ENCODE assay signal across 1 cellular context in the genomic region with DNA sequence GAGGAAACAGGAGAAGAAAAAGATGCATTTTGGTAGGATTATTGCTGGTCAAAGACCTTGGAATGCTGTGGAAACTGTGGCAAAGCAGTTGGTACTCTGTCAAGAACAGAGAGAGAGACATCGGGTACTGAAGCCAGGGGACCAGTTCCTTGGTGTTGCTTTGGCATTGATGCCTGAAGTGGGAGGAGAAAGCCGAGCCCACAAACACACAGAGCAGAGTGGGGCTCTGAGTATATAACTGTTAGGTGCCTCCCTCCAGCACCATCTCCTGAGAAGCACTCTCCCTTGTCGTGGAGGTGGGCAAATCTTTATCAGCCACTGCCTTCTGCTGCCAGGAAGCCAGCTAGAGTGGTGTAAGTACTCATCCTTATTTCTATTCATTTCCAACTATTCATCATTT.
TF ChIP-seq lines count a peak whose summit lies in the region.

Gene SLC14A1, plus strand, starts transcription at position 261 of the 400 bp plus-strand sequence. CDS start 6,140 bp downstream, outside the sequence.

TF ChIP-seq in H1, 55 proteins besides CTCF, POLR2A, EP300 and RAD21 (continued from another document):
- TF ChIP-seq, protein P1, sequence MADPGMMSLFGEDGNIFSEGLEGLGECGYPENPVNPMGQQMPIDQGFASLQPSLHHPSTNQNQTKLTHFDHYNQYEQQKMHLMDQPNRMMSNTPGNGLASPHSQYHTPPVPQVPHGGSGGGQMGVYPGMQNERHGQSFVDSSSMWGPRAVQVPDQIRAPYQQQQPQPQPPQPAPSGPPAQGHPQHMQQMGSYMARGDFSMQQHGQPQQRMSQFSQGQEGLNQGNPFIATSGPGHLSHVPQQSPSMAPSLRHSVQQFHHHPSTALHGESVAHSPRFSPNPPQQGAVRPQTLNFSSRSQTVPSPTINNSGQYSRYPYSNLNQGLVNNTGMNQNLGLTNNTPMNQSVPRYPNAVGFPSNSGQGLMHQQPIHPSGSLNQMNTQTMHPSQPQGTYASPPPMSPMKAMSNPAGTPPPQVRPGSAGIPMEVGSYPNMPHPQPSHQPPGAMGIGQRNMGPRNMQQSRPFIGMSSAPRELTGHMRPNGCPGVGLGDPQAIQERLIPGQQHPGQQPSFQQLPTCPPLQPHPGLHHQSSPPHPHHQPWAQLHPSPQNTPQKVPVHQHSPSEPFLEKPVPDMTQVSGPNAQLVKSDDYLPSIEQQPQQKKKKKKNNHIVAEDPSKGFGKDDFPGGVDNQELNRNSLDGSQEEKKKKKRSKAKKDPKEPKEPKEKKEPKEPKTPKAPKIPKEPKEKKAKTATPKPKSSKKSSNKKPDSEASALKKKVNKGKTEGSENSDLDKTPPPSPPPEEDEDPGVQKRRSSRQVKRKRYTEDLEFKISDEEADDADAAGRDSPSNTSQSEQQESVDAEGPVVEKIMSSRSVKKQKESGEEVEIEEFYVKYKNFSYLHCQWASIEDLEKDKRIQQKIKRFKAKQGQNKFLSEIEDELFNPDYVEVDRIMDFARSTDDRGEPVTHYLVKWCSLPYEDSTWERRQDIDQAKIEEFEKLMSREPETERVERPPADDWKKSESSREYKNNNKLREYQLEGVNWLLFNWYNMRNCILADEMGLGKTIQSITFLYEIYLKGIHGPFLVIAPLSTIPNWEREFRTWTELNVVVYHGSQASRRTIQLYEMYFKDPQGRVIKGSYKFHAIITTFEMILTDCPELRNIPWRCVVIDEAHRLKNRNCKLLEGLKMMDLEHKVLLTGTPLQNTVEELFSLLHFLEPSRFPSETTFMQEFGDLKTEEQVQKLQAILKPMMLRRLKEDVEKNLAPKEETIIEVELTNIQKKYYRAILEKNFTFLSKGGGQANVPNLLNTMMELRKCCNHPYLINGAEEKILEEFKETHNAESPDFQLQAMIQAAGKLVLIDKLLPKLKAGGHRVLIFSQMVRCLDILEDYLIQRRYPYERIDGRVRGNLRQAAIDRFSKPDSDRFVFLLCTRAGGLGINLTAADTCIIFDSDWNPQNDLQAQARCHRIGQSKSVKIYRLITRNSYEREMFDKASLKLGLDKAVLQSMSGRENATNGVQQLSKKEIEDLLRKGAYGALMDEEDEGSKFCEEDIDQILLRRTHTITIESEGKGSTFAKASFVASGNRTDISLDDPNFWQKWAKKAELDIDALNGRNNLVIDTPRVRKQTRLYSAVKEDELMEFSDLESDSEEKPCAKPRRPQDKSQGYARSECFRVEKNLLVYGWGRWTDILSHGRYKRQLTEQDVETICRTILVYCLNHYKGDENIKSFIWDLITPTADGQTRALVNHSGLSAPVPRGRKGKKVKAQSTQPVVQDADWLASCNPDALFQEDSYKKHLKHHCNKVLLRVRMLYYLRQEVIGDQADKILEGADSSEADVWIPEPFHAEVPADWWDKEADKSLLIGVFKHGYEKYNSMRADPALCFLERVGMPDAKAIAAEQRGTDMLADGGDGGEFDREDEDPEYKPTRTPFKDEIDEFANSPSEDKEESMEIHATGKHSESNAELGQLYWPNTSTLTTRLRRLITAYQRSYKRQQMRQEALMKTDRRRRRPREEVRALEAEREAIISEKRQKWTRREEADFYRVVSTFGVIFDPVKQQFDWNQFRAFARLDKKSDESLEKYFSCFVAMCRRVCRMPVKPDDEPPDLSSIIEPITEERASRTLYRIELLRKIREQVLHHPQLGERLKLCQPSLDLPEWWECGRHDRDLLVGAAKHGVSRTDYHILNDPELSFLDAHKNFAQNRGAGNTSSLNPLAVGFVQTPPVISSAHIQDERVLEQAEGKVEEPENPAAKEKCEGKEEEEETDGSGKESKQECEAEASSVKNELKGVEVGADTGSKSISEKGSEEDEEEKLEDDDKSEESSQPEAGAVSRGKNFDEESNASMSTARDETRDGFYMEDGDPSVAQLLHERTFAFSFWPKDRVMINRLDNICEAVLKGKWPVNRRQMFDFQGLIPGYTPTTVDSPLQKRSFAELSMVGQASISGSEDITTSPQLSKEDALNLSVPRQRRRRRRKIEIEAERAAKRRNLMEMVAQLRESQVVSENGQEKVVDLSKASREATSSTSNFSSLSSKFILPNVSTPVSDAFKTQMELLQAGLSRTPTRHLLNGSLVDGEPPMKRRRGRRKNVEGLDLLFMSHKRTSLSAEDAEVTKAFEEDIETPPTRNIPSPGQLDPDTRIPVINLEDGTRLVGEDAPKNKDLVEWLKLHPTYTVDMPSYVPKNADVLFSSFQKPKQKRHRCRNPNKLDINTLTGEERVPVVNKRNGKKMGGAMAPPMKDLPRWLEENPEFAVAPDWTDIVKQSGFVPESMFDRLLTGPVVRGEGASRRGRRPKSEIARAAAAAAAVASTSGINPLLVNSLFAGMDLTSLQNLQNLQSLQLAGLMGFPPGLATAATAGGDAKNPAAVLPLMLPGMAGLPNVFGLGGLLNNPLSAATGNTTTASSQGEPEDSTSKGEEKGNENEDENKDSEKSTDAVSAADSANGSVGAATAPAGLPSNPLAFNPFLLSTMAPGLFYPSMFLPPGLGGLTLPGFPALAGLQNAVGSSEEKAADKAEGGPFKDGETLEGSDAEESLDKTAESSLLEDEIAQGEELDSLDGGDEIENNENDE (IDR thresholded peaks at IDR 0.05; ENCODE audit: insufficient replicate concordance, low read length): no peak
- TF ChIP-seq MAX (IDR thresholded peaks at IDR 0.05): no peak
- no peak for TF ChIP-seq BCL11A (IDR thresholded peaks at IDR 0.05; ENCODE audit: low read depth in 2 of 2, low read length in 2 of 2)
- TF ChIP-seq CREB1 (IDR thresholded peaks at IDR 0.05): no peak
- no peak for TF ChIP-seq SIN3A (conservative IDR thresholded peaks at IDR 0.05 in 1 of 2, IDR thresholded peaks at IDR 0.05 in 1 of 2; ENCODE audit: low read depth in 1 of 2, low read length in 2 of 2)
